In the genomic region with DNA sequence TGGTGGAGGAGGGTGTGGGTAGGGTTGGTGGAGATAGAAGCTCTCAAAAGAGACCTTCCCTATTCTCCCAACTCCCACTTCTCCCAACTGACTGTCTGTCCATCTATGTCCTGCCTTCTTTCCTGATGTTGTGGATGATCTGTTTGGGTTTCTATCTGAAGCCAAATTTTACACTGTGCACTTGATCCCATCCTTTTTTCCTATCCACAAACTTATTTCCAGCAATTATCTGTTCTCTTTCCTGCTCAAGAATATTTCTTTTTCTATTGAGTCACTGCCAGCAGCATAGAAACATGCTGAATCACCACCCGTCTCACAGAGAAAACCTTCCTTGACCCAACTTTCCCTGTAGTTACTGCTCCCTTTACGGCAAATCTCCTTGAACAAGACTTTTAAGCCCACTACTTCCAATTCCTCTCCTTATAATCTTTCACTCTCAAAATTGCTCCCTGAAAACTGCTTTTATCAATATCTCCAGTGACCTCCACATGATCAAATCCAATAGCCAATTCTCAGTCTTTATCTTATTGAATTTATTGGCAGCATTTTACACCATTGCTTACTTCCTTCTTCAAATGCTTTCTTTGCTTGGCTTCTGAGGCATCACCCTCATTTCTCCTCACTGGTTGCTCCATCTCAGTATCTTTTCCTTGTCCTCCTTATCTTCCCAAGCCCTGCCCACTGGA, we compare ENCODE assay signal across 9 cellular contexts.
A peak's percentile ranks its signal among the peaks of the same experiment; 100 is the strongest.
DNase-seq lines count a peak whose midpoint lies in the region; ATAC-seq and TF ChIP-seq lines count a peak whose summit lies in the region.
"Had no signal": no experiment of that assay in that cellular context is flagged by ENCODE, and none has a peak within 500 bp of the region (broad histone marks: within the 10 kb centered on the region; RNA-seq: fewer than 3 reads in every experiment).

No MANE protein-coding gene starts in this region.

- H3K4me1 ChIP-seq in SK-N-SH (ENCODE audit: control insufficient read depth in 1 of 2, insufficient read depth in 2 of 2, low read depth in 1 of 2, low read length in 1 of 2) = peaks cover 11 to 39% of the 10 kb centered on the region in 2 experiments; a peak in 3 of 4 replicates

- CTCF ChIA-PET in SK-N-SH (lab: Yijun Ruan, JAX) = interaction anchor here (0.6 kb wide), 1 partner anchor 33 kb away, joined by 3 read pairs; no protein-coding TSS in a partner anchor

- no peak for TF ChIP-seq RAD21 in SK-N-SH (IDR thresholded peaks at IDR 0.05; ENCODE audit: low read length)

- DNase-seq in GM03348 (ENCODE audit: low spot score) (peak; percentile 71), SK-N-SH (no peak), fibroblast of gingiva (ENCODE audit: low read depth) (peak; percentile 86), skeletal muscle cell (ENCODE audit: low read depth) (peak; percentile 73), NCI-H446 (lab: John Stamatoyannopoulos, UW) (no peak), epidermal melanocyte (ENCODE audit: insufficient read length, low spot score) (no peak), NCI-H1105 (lab: John Stamatoyannopoulos, UW) (no peak)

- H3K4me3 ChIP-seq in SK-N-SH (ENCODE audit: low read depth in 2 of 2, low read length in 1 of 2) = peak overlapping the region in 1 of 2 experiments; percentile 48; a peak in 2 of 4 replicates
- peak overlapping the region; percentile 4 for H3K4me3 ChIP-seq in skeletal muscle cell (ENCODE audit: low read depth, low read length)

- H4K20me1 ChIP-seq in SK-N-SH (ENCODE audit: insufficient read depth) = no peaks in the 10 kb centered on the region

- H3K36me3 ChIP-seq in SK-N-SH (replicated peaks in 1 of 2; ENCODE audit: control insufficient read depth in 1 of 2, insufficient read depth in 2 of 2, low read length in 1 of 2) = no peaks in the 10 kb centered on the region

- no peak for TF ChIP-seq CTCF in SK-N-SH (IDR thresholded peaks at IDR 0.05)

- H3K27ac ChIP-seq in SK-N-SH (ENCODE audit: low read depth in 2 of 2, low read length in 1 of 2) = peak overlapping the region; percentile 64 to 99; a peak in 3 of 4 replicates
- H3K27ac ChIP-seq: KMS-11 had no signal

- H3K9me3 ChIP-seq in SK-N-SH = no peaks in the 10 kb centered on the region

- peak overlapping the region; percentile 58; the same call in 1 of the 2 replicates for H2AFZ ChIP-seq in SK-N-SH (ENCODE audit: low read depth)

- 8% methylated on average over 2 of the region's 2 CpGs for WGBS in SK-N-SH (ENCODE audit: low lambda C conversion rate)

- peaks cover 42% of the 10 kb centered on the region for H3F3A ChIP-seq in SK-N-SH (replicated peaks; ENCODE audit: insufficient read depth)

- no peak; a peak in 1 of 4 replicates for TF ChIP-seq EP300 in SK-N-SH (IDR thresholded peaks at IDR 0.05; ENCODE audit: borderline replicate concordance in 1 of 2, low read depth in 1 of 2, low read length in 1 of 2)

- POLR2A ChIA-PET in SK-N-SH (lab: Yijun Ruan, JAX) = no interaction called here

- ATAC-seq in HG03342 (IDR thresholded peaks at IDR 0.05; ENCODE audit: unreplicated experiment) = no peak

- no peaks in the 10 kb centered on the region for H3K27me3 ChIP-seq in SK-N-SH (ENCODE audit: insufficient read depth)

- no peaks in the 10 kb centered on the region for H3K9me2 ChIP-seq in SK-N-SH

- no peaks in the 10 kb centered on the region for H3K79me2 ChIP-seq in SK-N-SH (ENCODE audit: insufficient read depth)

- H3K9ac ChIP-seq in SK-N-SH = peak overlapping the region; percentile 81
- H3K9ac ChIP-seq: KMS-11 had no signal

- H3K4me2 ChIP-seq in SK-N-SH = peak overlapping the region; percentile 75
- H3K4me2 ChIP-seq: KMS-11 had no signal

TF ChIP-seq in SK-N-SH, 30 proteins besides CTCF, POLR2A, EP300 and RAD21:
- TF ChIP-seq TCF12 (IDR thresholded peaks at IDR 0.05) (peak; percentile 31), RFX5 (IDR thresholded peaks at IDR 0.05; ENCODE audit: low read length) (no peak), ELF1 (IDR thresholded peaks at IDR 0.05) (no peak), JUND (IDR thresholded peaks at IDR 0.05) (peak; percentile 81), RCOR1 (IDR thresholded peaks at IDR 0.05; ENCODE audit: low read length) (no peak), TAF1 (IDR thresholded peaks at IDR 0.05; ENCODE audit: borderline replicate concordance, low read depth, low read length) (no peak), RXRA (IDR thresholded peaks at IDR 0.05; ENCODE audit: borderline replicate concordance, low read depth) (peak; percentile 75; the same call in 1 of the 2 replicates), FOSL2 (IDR thresholded peaks at IDR 0.05; ENCODE audit: borderline replicate concordance, low read depth) (peak; percentile 82), NFIC (IDR thresholded peaks at IDR 0.05; ENCODE audit: borderline replicate concordance) (peak; percentile 76), MXI1 (IDR thresholded peaks at IDR 0.05; ENCODE audit: low read depth, low read length) (no peak), YY1 (IDR thresholded peaks at IDR 0.05; ENCODE audit: low read depth) (no peak), FOXJ3 (CRISPR knock-in tag; IDR thresholded peaks at IDR 0.05) (no peak), EZH2phosphoT487 (IDR thresholded peaks at IDR 0.05; ENCODE audit: borderline replicate concordance, low read depth) (no peak), FOXM1 (IDR thresholded peaks at IDR 0.05; ENCODE audit: low read depth) (no peak)
- TF ChIP-seq, protein P1, sequence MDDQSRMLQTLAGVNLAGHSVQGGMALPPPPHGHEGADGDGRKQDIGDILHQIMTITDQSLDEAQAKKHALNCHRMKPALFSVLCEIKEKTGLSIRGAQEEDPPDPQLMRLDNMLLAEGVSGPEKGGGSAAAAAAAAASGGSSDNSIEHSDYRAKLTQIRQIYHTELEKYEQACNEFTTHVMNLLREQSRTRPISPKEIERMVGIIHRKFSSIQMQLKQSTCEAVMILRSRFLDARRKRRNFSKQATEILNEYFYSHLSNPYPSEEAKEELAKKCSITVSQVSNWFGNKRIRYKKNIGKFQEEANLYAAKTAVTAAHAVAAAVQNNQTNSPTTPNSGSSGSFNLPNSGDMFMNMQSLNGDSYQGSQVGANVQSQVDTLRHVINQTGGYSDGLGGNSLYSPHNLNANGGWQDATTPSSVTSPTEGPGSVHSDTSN (IDR thresholded peaks at IDR 0.05) = peak; percentile 44; the same call in 1 of the 2 replicates
- TF ChIP-seq, protein P2, sequence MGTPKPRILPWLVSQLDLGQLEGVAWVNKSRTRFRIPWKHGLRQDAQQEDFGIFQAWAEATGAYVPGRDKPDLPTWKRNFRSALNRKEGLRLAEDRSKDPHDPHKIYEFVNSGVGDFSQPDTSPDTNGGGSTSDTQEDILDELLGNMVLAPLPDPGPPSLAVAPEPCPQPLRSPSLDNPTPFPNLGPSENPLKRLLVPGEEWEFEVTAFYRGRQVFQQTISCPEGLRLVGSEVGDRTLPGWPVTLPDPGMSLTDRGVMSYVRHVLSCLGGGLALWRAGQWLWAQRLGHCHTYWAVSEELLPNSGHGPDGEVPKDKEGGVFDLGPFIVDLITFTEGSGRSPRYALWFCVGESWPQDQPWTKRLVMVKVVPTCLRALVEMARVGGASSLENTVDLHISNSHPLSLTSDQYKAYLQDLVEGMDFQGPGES (IDR thresholded peaks at IDR 0.05; ENCODE audit: low read depth, low read length) = no peak
- TF ChIP-seq, protein P3, sequence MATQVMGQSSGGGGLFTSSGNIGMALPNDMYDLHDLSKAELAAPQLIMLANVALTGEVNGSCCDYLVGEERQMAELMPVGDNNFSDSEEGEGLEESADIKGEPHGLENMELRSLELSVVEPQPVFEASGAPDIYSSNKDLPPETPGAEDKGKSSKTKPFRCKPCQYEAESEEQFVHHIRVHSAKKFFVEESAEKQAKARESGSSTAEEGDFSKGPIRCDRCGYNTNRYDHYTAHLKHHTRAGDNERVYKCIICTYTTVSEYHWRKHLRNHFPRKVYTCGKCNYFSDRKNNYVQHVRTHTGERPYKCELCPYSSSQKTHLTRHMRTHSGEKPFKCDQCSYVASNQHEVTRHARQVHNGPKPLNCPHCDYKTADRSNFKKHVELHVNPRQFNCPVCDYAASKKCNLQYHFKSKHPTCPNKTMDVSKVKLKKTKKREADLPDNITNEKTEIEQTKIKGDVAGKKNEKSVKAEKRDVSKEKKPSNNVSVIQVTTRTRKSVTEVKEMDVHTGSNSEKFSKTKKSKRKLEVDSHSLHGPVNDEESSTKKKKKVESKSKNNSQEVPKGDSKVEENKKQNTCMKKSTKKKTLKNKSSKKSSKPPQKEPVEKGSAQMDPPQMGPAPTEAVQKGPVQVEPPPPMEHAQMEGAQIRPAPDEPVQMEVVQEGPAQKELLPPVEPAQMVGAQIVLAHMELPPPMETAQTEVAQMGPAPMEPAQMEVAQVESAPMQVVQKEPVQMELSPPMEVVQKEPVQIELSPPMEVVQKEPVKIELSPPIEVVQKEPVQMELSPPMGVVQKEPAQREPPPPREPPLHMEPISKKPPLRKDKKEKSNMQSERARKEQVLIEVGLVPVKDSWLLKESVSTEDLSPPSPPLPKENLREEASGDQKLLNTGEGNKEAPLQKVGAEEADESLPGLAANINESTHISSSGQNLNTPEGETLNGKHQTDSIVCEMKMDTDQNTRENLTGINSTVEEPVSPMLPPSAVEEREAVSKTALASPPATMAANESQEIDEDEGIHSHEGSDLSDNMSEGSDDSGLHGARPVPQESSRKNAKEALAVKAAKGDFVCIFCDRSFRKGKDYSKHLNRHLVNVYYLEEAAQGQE (IDR thresholded peaks at IDR 0.05; ENCODE audit: low read depth, low read length) = 0 out of 2 replicates have a peak, but pooled peaks have one; percentile 18
- TF ChIP-seq, protein P4, sequence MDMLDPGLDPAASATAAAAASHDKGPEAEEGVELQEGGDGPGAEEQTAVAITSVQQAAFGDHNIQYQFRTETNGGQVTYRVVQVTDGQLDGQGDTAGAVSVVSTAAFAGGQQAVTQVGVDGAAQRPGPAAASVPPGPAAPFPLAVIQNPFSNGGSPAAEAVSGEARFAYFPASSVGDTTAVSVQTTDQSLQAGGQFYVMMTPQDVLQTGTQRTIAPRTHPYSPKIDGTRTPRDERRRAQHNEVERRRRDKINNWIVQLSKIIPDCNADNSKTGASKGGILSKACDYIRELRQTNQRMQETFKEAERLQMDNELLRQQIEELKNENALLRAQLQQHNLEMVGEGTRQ (IDR thresholded peaks at IDR 0.05; ENCODE audit: borderline replicate concordance, low read depth, low read length) = no peak

Comparison
In these comparisons a context has a peak if more than half of its experiments do, and no peak if none do; other contexts are left out.
1. DNase-seq: peak in GM03348 (single experiment), fibroblast of gingiva (single experiment) and skeletal muscle cell (single experiment); none in SK-N-SH (single experiment), NCI-H446 (0 of 2), epidermal melanocyte (single experiment) and NCI-H1105 (single experiment).